Comparison of ENCODE assay signal across 23 cellular contexts in genomic region chr1:165628127-165628857, GRCh38. TPM values are rescaled to one million over a fixed set of nuclear protein-coding genes. Genes with fewer than 3 reads are reported as not detected.
A peak's percentile ranks its signal among the peaks of the same experiment; 100 is the strongest.
DNase-seq lines count a peak whose midpoint lies in the region; ATAC-seq, FAIRE-seq and TF ChIP-seq lines count a peak whose summit lies in the region.
"Had no signal": no experiment of that assay in that cellular context is flagged by ENCODE, and none has a peak within 500 bp of the region (broad histone marks: within the 10 kb centered on the region; RNA-seq: fewer than 3 reads in every experiment).

No MANE protein-coding gene starts in this region.

- ATAC-seq in Right ventricle myocardium superior (ENCODE audit: poor library complexity): no peak
- ATAC-seq in activated T-cell treated with anti-CD3 and anti-CD28 coated beads, Interleukin-2, amount 50 U/mL, for 4 hours: no peak
- ATAC-seq: GM23338, Right ventricle myocardium inferior had no signal

- H3K36me3 ChIP-seq in left ventricle myocardium inferior (no peaks in the 10 kb centered on the region), astrocyte (ENCODE audit: insufficient read depth, low read length) (no peaks in the 10 kb centered on the region)
- H3K36me3 ChIP-seq: SJSA1 had no signal

- no peaks in the 10 kb centered on the region for H3K36me3 Mint-ChIP-seq in astrocyte (ENCODE audit: low read depth, unreplicated experiment)
- no peaks in the 10 kb centered on the region for H3K36me3 Mint-ChIP-seq in nephron (ENCODE audit: low read depth)
- H3K36me3 Mint-ChIP-seq in activated T-cell treated with anti-CD3 and anti-CD28 coated beads, Interleukin-2, amount 50 U/mL, for 4 hours (ENCODE audit: insufficient read depth): no peaks in the 10 kb centered on the region

- H3K4me1 ChIP-seq in left ventricle myocardium inferior (peaks cover 31% of the 10 kb centered on the region), astrocyte (ENCODE audit: insufficient read depth, low read length) (peaks cover 12% of the 10 kb centered on the region)

- no peak overlapping the region for H2AFZ ChIP-seq in astrocyte (ENCODE audit: low read depth, low read length)
- H2AFZ ChIP-seq: GM23338, PC-9 had no signal

- H3K4me2 ChIP-seq in astrocyte (ENCODE audit: low read length): no peak overlapping the region
- H3K4me2 ChIP-seq: GM23338, KMS-11, PC-9 had no signal

- H3K4me1 Mint-ChIP-seq in astrocyte (ENCODE audit: low read depth, unreplicated experiment): peaks cover 7% of the 10 kb centered on the region
- peaks cover 4% of the 10 kb centered on the region for H3K4me1 Mint-ChIP-seq in nephron
- peaks cover 5% of the 10 kb centered on the region for H3K4me1 Mint-ChIP-seq in activated T-cell treated with anti-CD3 and anti-CD28 coated beads, Interleukin-2, amount 50 U/mL, for 4 hours (ENCODE audit: low read depth)

- peaks cover 19% of the 10 kb centered on the region for H3K79me2 ChIP-seq in astrocyte (ENCODE audit: insufficient read depth, low read length)

- H3K9ac ChIP-seq in astrocyte (ENCODE audit: low read length): no peak overlapping the region
- H3K9ac ChIP-seq: KMS-11 had no signal

- H3K27ac ChIP-seq in left ventricle myocardium inferior (replicated peaks) (peak overlapping the region; percentile 20), astrocyte (ENCODE audit: low read depth, low read length) (no peak overlapping the region)
- H3K27ac ChIP-seq: KMS-11, PC-9, SJSA1 had no signal

- intact Hi-C loops in left ventricle myocardium inferior (cut with micrococcal nuclease): no loop called here
- intact Hi-C loops in Right ventricle myocardium superior (cut with DNase I): no loop called here

- H3K4me3 ChIP-seq in left ventricle myocardium inferior (no peak overlapping the region), astrocyte (ENCODE audit: insufficient read depth, low read depth, low read length) (no peak overlapping the region)
- H3K4me3 ChIP-seq: GM23338, PC-9, SJSA1 had no signal

- H3K27me3 Mint-ChIP-seq in astrocyte (ENCODE audit: low read depth, unreplicated experiment) (no peaks in the 10 kb centered on the region), nephron (ENCODE audit: low read depth) (no peaks in the 10 kb centered on the region)
- H3K27me3 Mint-ChIP-seq in activated T-cell treated with anti-CD3 and anti-CD28 coated beads, Interleukin-2, amount 50 U/mL, for 4 hours (ENCODE audit: low read depth): no peaks in the 10 kb centered on the region

- no peak overlapping the region for H3K4me3 Mint-ChIP-seq in astrocyte (ENCODE audit: unreplicated experiment)
- H3K4me3 Mint-ChIP-seq in nephron: peak overlapping the region; percentile 5 to 59 (median 24)
- no peak overlapping the region for H3K4me3 Mint-ChIP-seq in activated T-cell treated with anti-CD3 and anti-CD28 coated beads, Interleukin-2, amount 50 U/mL, for 4 hours
- H3K4me3 Mint-ChIP-seq: GM23338 had no signal

- H3K9me3 ChIP-seq in left ventricle myocardium inferior (replicated peaks) (no peaks in the 10 kb centered on the region), astrocyte (ENCODE audit: insufficient read depth, low read depth, low read length) (no peaks in the 10 kb centered on the region)
- H3K9me3 ChIP-seq: SJSA1 had no signal

- DNase-seq in left ventricle myocardium inferior: no peak
- DNase-seq in Right ventricle myocardium superior: no peak
- DNase-seq in astrocyte (ENCODE audit: low read depth): no peak
- DNase-seq in NOMO-1 (lab: John Stamatoyannopoulos, UW; ENCODE audit: unreplicated experiment in 2 of 2): no peak
- no peak for DNase-seq in activated T-cell treated with anti-CD3 and anti-CD28 coated beads, Interleukin-2, amount 50 U/mL, for 4 hours
- DNase-seq in nucleus accumbens (lab: John Stamatoyannopoulos, UW): no peak
- DNase-seq: DMS53, H9, IMR-90, MM.1S, NCI-H1417 treated with DMSO at 0.1 percent for 48 hours, NCI-H1694 treated with DMSO at 0.1 percent for 48 hours, NCI-H2081, NCI-H2171 treated with DMSO at 0.1 percent for 48 hours, NCI-H345, NCI-H510A treated with DMSO at 0.1 percent for 48 hours, PC-9 had no signal

- no peak for TF ChIP-seq CTCF in left ventricle myocardium inferior (IDR thresholded peaks at IDR 0.05; ENCODE audit: borderline replicate concordance)
- TF ChIP-seq CTCF in astrocyte (IDR thresholded peaks at IDR 0.05; ENCODE audit: insufficient read depth, low read depth, low read length): no peak
- no peak for TF ChIP-seq CTCF in nephron (IDR thresholded peaks at IDR 0.05; ENCODE audit: unreplicated experiment in 3 of 3)

- H3K9me3 Mint-ChIP-seq in astrocyte (ENCODE audit: unreplicated experiment) (no peaks in the 10 kb centered on the region), nephron (no peaks in the 10 kb centered on the region)
- H3K9me3 Mint-ChIP-seq in activated T-cell treated with anti-CD3 and anti-CD28 coated beads, Interleukin-2, amount 50 U/mL, for 4 hours: no peaks in the 10 kb centered on the region
- H3K9me3 Mint-ChIP-seq: GM23338, H9 had no signal

- H4K20me1 ChIP-seq in astrocyte (ENCODE audit: insufficient read depth, low read length): peaks cover 12% of the 10 kb centered on the region

- no peaks in the 10 kb centered on the region for H3K27me3 ChIP-seq in left ventricle myocardium inferior (ENCODE audit: low read depth)
- H3K27me3 ChIP-seq in astrocyte (ENCODE audit: insufficient read depth, low read length): no peaks in the 10 kb centered on the region

- peak overlapping the region; percentile 7 for H3K27ac Mint-ChIP-seq in astrocyte (ENCODE audit: unreplicated experiment)
- peak overlapping the region in 2 of 3 experiments; percentile 3 to 6 for H3K27ac Mint-ChIP-seq in nephron
- H3K27ac Mint-ChIP-seq: GM23338, H9 had no signal

- FAIRE-seq in astrocyte (lab: Jason Lieb, UNC): no peak
- FAIRE-seq: G401.6 had no signal

RNA-seq across cellular contexts. Expression of gene MGST3, which starts 2.7 kb away (rescaled TPM):
- 718 TPM for total RNA-seq in left ventricle myocardium inferior
- total RNA-seq in Right ventricle myocardium superior: 601 TPM
- 192 and 210 TPM in 2 replicates for total RNA-seq in astrocyte
- total RNA-seq in activated T-cell treated with anti-CD3 and anti-CD28 coated beads, Interleukin-2, amount 50 U/mL, for 4 hours: 10 to 100 TPM in 2 of 3 donors, 1 to 10 TPM in 1; 7.3 to 12.8 (median 11.5) TPM

Comparison
In these comparisons a context has a peak if more than half of its experiments do, and no peak if none do; other contexts are left out.
1. H3K4me3 Mint-ChIP-seq: peak in nephron (3 of 3); none in astrocyte (single experiment) and activated T-cell treated with anti-CD3 and anti-CD28 coated beads, Interleukin-2, amount 50 U/mL, for 4 hours (single experiment).
2. RNA of gene MGST3, which starts 2.7 kb away (total RNA-seq): 718 TPM in left ventricle myocardium inferior (single experiment), 601 TPM in Right ventricle myocardium superior (single experiment) and 192 to 210 TPM in astrocyte; 7.3 to 12.8 TPM in activated T-cell treated with anti-CD3 and anti-CD28 coated beads, Interleukin-2, amount 50 U/mL, for 4 hours; every median in the first group is over 10 times any median in the second.